Comparison of ENCODE assay signal across 7 cellular contexts in genomic region chr3:183253364-183253960, GRCh38. TPM values are rescaled to one million over a fixed set of nuclear protein-coding genes. Genes with fewer than 3 reads are reported as not detected.
DNase-seq lines count a peak whose midpoint lies in the region; ATAC-seq and TF ChIP-seq lines count a peak whose summit lies in the region.

No MANE protein-coding gene starts in this region.

- H3K9me3 Mint-ChIP-seq in activated T-helper 17 cell treated with anti-CD3 and anti-CD28 coated beads, Interleukin-2, amount 50 U/mL, for 72 hours: no peaks in the 10 kb centered on the region
- H3K9me3 Mint-ChIP-seq in naive thymus-derived CD4-positive, alpha-beta T cell: peaks cover 0 to 5% (median 0%) of the 10 kb centered on the region in 11 donors

- TF ChIP-seq POLR2A in uterus (IDR thresholded peaks at IDR 0.05): peak in 1 of 2 donors; percentile 29

- no peak overlapping the region for H3K27ac Mint-ChIP-seq in activated T-helper 17 cell treated with anti-CD3 and anti-CD28 coated beads, Interleukin-2, amount 50 U/mL, for 72 hours
- peak overlapping the region in 2 of 9 donors; percentile 9 to 46 for H3K27ac Mint-ChIP-seq in naive thymus-derived CD4-positive, alpha-beta T cell

- intact Hi-C loops in naive thymus-derived CD4-positive, alpha-beta T cell (cut with micrococcal nuclease): loop anchor here (1.0 to 5.0 kb wide), 4 partner anchors 32 to 129 kb away; no protein-coding TSS in a partner anchor
- intact Hi-C loops in uterus (cut with DNase I; ENCODE audit: low total_unique reads): no loop called here

- DNase-seq in GM12865 (ENCODE audit: low read depth) (no peak), NCI-H1105 treated with DMSO at 0.1 percent for 48 hours (lab: John Stamatoyannopoulos, UW) (peak; percentile 58), fibroblast of pulmonary artery (ENCODE audit: low read depth) (peak; percentile 77), uterus (peak; percentile 80 to 83)
- DNase-seq in naive thymus-derived CD4-positive, alpha-beta T cell: peak in 7 of 9 donors; percentile 3 to 53 (median 11)

- H3K9me3 ChIP-seq in naive thymus-derived CD4-positive, alpha-beta T cell (ENCODE audit: control insufficient read depth in 2 of 3, low read length in 3 of 3): no peaks in the 10 kb centered on the region
- H3K9me3 ChIP-seq in uterus: no peaks in the 10 kb centered on the region

- peaks cover 17% of the 10 kb centered on the region for H3K36me3 Mint-ChIP-seq in activated T-helper 17 cell treated with anti-CD3 and anti-CD28 coated beads, Interleukin-2, amount 50 U/mL, for 72 hours (ENCODE audit: low read depth)
- H3K36me3 Mint-ChIP-seq in naive thymus-derived CD4-positive, alpha-beta T cell: peaks cover 0 to 4% (median 3%) of the 10 kb centered on the region in 5 donors

- H3K4me3 ChIP-seq in GM12865 (ENCODE audit: low read depth, low read length) (peak overlapping the region; percentile 38), fibroblast of pulmonary artery (replicated peaks; ENCODE audit: low read depth, low read length) (peak overlapping the region; percentile 81), uterus (peak overlapping the region; percentile 52 to 98)
- H3K4me3 ChIP-seq in naive thymus-derived CD4-positive, alpha-beta T cell (ENCODE audit: low read length): peak overlapping the region; percentile 73

- POLR2A ChIA-PET in naive thymus-derived CD4-positive, alpha-beta T cell (lab: Charles Lee): no interaction called here

- H3K4me1 Mint-ChIP-seq in activated T-helper 17 cell treated with anti-CD3 and anti-CD28 coated beads, Interleukin-2, amount 50 U/mL, for 72 hours: peaks cover 8% of the 10 kb centered on the region
- peaks cover 0 to 14% (median 11%) of the 10 kb centered on the region in 7 donors for H3K4me1 Mint-ChIP-seq in naive thymus-derived CD4-positive, alpha-beta T cell

- peak overlapping the region; percentile 76 for H3K4me3 Mint-ChIP-seq in activated T-helper 17 cell treated with anti-CD3 and anti-CD28 coated beads, Interleukin-2, amount 50 U/mL, for 72 hours
- peak overlapping the region; percentile 65 to 83 (median 76) for H3K4me3 Mint-ChIP-seq in naive thymus-derived CD4-positive, alpha-beta T cell

- ATAC-seq in activated T-helper 17 cell treated with anti-CD3 and anti-CD28 coated beads, Interleukin-2, amount 50 U/mL, for 72 hours (replicated peaks): peak; percentile 68
- peak; percentile 77 for ATAC-seq in naive thymus-derived CD4-positive, alpha-beta T cell
- no peak for ATAC-seq in GM21825 (IDR thresholded peaks at IDR 0.05; ENCODE audit: unreplicated experiment)

- no peaks in the 10 kb centered on the region for H3K36me3 ChIP-seq in naive thymus-derived CD4-positive, alpha-beta T cell (ENCODE audit: control insufficient read depth in 2 of 3, insufficient read depth in 3 of 3, low read length in 3 of 3)
- H3K36me3 ChIP-seq in uterus: no peaks in the 10 kb centered on the region

- H3K4me1 ChIP-seq in naive thymus-derived CD4-positive, alpha-beta T cell (ENCODE audit: control insufficient read depth in 2 of 2, insufficient read depth in 2 of 2, low read length in 2 of 2): peaks cover 0 to 3% of the 10 kb centered on the region in 2 donors
- no peaks in the 10 kb centered on the region for H3K4me1 ChIP-seq in uterus

- TF ChIP-seq CTCF in GM12865 (IDR thresholded peaks at IDR 0.05; ENCODE audit: insufficient read depth, low read depth, low read length, missing control alignments) (no peak), fibroblast of pulmonary artery (IDR thresholded peaks at IDR 0.05; ENCODE audit: low read length, missing control alignments) (no peak), uterus (IDR thresholded peaks at IDR 0.05) (no peak)

- peaks cover 3% of the 10 kb centered on the region for H3K27me3 Mint-ChIP-seq in activated T-helper 17 cell treated with anti-CD3 and anti-CD28 coated beads, Interleukin-2, amount 50 U/mL, for 72 hours
- peaks cover 18 to 56% (median 46%) of the 10 kb centered on the region in 5 donors for H3K27me3 Mint-ChIP-seq in naive thymus-derived CD4-positive, alpha-beta T cell

- no peak overlapping the region for H3K27ac ChIP-seq in naive thymus-derived CD4-positive, alpha-beta T cell (ENCODE audit: low read depth, low read length)
- H3K27ac ChIP-seq in uterus: peak overlapping the region; percentile 84 to 97

- CTCF ChIA-PET in naive thymus-derived CD4-positive, alpha-beta T cell (lab: Charles Lee): interaction anchor here (0.7 kb wide), 1 partner anchor 26 kb away, joined by 3 read pairs; no protein-coding TSS in a partner anchor

- H3K27me3 ChIP-seq in naive thymus-derived CD4-positive, alpha-beta T cell (ENCODE audit: control insufficient read depth in 2 of 2, insufficient read depth in 2 of 2, low read length in 2 of 2): peaks cover 0 to 5% of the 10 kb centered on the region in 2 donors
- no peaks in the 10 kb centered on the region for H3K27me3 ChIP-seq in uterus

RNA-seq across cellular contexts. Expression of gene B3GNT5, which starts 0.4 kb away (rescaled TPM):
- total RNA-seq in activated T-helper 17 cell treated with anti-CD3 and anti-CD28 coated beads, Interleukin-2, amount 50 U/mL, for 72 hours: 1 to 10 TPM; 1.4 to 7.1 TPM
- total RNA-seq in naive thymus-derived CD4-positive, alpha-beta T cell: 10 to 100 TPM in 1 of 5 experiments, 1 to 10 TPM in 2, under 1 TPM in 2; 0.22 to 13.1 (median 1.5) TPM
- not detected for polyA plus RNA-seq in naive thymus-derived CD4-positive, alpha-beta T cell
- total RNA-seq in uterus: 10 to 100 TPM in 1 of 4 donors, 1 to 10 TPM in 3; 3.6 to 23.1 (median 9.3) TPM
